In the genomic region with DNA sequence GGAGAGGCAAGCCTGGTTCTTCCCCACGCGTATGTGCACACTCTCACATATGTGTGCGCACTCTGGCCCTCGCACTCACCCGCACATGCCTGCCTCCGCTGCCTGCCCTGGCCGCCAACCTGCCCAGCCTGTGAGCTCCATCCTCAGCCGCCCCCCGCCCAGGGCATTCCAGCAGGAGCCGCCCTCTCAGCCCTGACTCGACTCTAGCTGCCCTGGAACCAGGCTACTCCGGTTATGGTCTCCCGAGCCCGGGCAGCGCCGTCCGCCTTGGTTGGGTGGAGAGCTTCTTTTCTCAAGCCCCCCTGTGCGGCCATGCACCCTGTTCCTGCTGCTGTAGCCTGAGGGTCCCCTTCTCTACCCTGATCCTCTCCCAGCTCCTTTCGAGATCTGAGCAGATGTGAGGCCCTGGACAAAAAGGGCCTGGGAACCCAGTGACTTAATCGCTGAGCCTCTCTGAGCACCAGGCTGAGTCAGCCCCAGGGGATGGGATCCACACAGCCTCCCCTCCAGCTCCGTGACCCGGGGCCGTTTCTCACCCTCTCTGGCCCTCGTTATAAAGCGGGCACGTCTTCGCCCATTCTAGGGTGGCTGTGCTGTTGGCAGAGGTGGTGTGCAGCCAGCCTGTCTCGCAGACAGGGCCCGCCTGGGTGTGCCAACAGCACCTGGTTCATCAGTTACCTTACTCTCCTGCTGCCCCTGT, we compare ENCODE assay signal across 21 cellular contexts.
"Had no signal": no experiment of that assay in that cellular context is flagged by ENCODE, and none has a peak within 500 bp of the region (broad histone marks: within the 10 kb centered on the region; RNA-seq: fewer than 3 reads in every experiment).

No MANE protein-coding gene starts in this region.

- H3K27ac Mint-ChIP-seq: activated CD4-positive, alpha-beta memory T cell treated with anti-CD3 and anti-CD28 coated beads for 36 hours; activated CD4-positive, alpha-beta T cell treated with anti-CD3 and anti-CD28 coated beads for 36 hours; activated naive CD4-positive, alpha-beta T cell treated with anti-CD3 and anti-CD28 coated beads for 36 hours; activated naive CD8-positive, alpha-beta T cell treated with anti-CD3 and anti-CD28 coated beads, Interleukin-2, amount 10 ng/mL, durations not matched to agents 7 days and 5 days; activated T-cell treated with anti-CD3 and anti-CD28 coated beads, Interleukin-2, amount 50 U/mL, for 72 hours; dendritic cell treated with granulocyte-macrophage colony-stimulating factor and Interleukin-4, amounts not matched to agents 40 ng/mL and 50 ng/mL, for 4 days; memory B cell; nephron progenitor cell; stimulated activated effector memory CD8-positive, alpha-beta T cell treated with anti-CD3 and anti-CD28 coated beads, Interleukin-12 subunit alpha, Interleukin-12 subunit beta, amount 100 ng/mL, for 72 hours; T-helper 1 cell treated with Interleukin-12 subunit alpha and Interleukin-12 subunit beta and Interleukin-4 antibody, amounts not matched to agents 30 μg/mL and 1 μg/mL, for 36 hours; WTC11 had no signal

- H3K4me3 ChIP-seq: cardiac muscle cell, left lung, prostate gland, upper lobe of left lung had no signal

- H3K36me3 Mint-ChIP-seq: activated CD4-positive, alpha-beta memory T cell treated with anti-CD3 and anti-CD28 coated beads for 36 hours; activated naive CD8-positive, alpha-beta T cell treated with anti-CD3 and anti-CD28 coated beads, Interleukin-2, amount 10 ng/mL, durations not matched to agents 7 days and 5 days; memory B cell; stimulated activated effector memory CD8-positive, alpha-beta T cell treated with anti-CD3 and anti-CD28 coated beads, Interleukin-12 subunit alpha, Interleukin-12 subunit beta, amount 100 ng/mL, for 72 hours; WTC11 had no signal

- H3K27ac ChIP-seq: cardiac muscle cell, left lung, prostate gland, upper lobe of left lung had no signal

- H3K27me3 ChIP-seq: upper lobe of left lung had no signal

- H3K36me3 ChIP-seq: cardiac muscle cell, left lung, prostate gland, upper lobe of left lung had no signal

- H3K9me3 Mint-ChIP-seq: activated CD4-positive, alpha-beta memory T cell treated with anti-CD3 and anti-CD28 coated beads for 36 hours; activated naive CD4-positive, alpha-beta T cell treated with anti-CD3 and anti-CD28 coated beads for 36 hours; activated naive CD8-positive, alpha-beta T cell treated with anti-CD3 and anti-CD28 coated beads, Interleukin-2, amount 10 ng/mL, durations not matched to agents 7 days and 5 days; activated T-cell treated with anti-CD3 and anti-CD28 coated beads, Interleukin-2, amount 50 U/mL, for 72 hours; dendritic cell treated with granulocyte-macrophage colony-stimulating factor and Interleukin-4, amounts not matched to agents 40 ng/mL and 50 ng/mL, for 4 days; nephron progenitor cell; stimulated activated effector memory CD8-positive, alpha-beta T cell treated with anti-CD3 and anti-CD28 coated beads, Interleukin-12 subunit alpha, Interleukin-12 subunit beta, amount 100 ng/mL, for 72 hours; T-helper 1 cell treated with Interleukin-12 subunit alpha and Interleukin-12 subunit beta and Interleukin-4 antibody, amounts not matched to agents 30 μg/mL and 1 μg/mL, for 36 hours; WTC11 had no signal

- DNase-seq: activated CD4-positive, alpha-beta memory T cell treated with anti-CD3 and anti-CD28 coated beads for 36 hours; activated CD4-positive, alpha-beta T cell treated with anti-CD3 and anti-CD28 coated beads for 36 hours; activated effector memory CD4-positive, alpha-beta T cell treated with Interleukin-2 at 50 U/mL for 16 hours; activated naive CD4-positive, alpha-beta T cell treated with anti-CD3 and anti-CD28 coated beads for 36 hours; activated naive CD8-positive, alpha-beta T cell treated with anti-CD3 and anti-CD28 coated beads, Interleukin-2, amount 10 ng/mL, durations not matched to agents 7 days and 5 days; activated T-cell treated with anti-CD3 and anti-CD28 coated beads, Interleukin-2, amount 50 U/mL, for 72 hours; amniotic stem cell; effector CD4-positive, alpha-beta T cell; left lung; nephron progenitor cell; occipital lobe; stimulated activated CD4-positive, alpha-beta T cell treated with anti-CD3 and anti-CD28 coated beads, Interleukin-1b, Interleukin-23, amount 100 ng/mL, for 48 hours; T1000 had no signal

- H3K4me3 Mint-ChIP-seq: activated CD4-positive, alpha-beta memory T cell treated with anti-CD3 and anti-CD28 coated beads for 36 hours; activated CD4-positive, alpha-beta T cell treated with anti-CD3 and anti-CD28 coated beads for 36 hours; activated naive CD4-positive, alpha-beta T cell treated with anti-CD3 and anti-CD28 coated beads for 36 hours; activated naive CD8-positive, alpha-beta T cell treated with anti-CD3 and anti-CD28 coated beads, Interleukin-2, amount 10 ng/mL, durations not matched to agents 7 days and 5 days; activated T-cell treated with anti-CD3 and anti-CD28 coated beads, Interleukin-2, amount 50 U/mL, for 72 hours; dendritic cell treated with granulocyte-macrophage colony-stimulating factor and Interleukin-4, amounts not matched to agents 40 ng/mL and 50 ng/mL, for 4 days; memory B cell; nephron progenitor cell; stimulated activated effector memory CD8-positive, alpha-beta T cell treated with anti-CD3 and anti-CD28 coated beads, Interleukin-12 subunit alpha, Interleukin-12 subunit beta, amount 100 ng/mL, for 72 hours; T-helper 1 cell treated with Interleukin-12 subunit alpha and Interleukin-12 subunit beta and Interleukin-4 antibody, amounts not matched to agents 30 μg/mL and 1 μg/mL, for 36 hours; WTC11 had no signal

- H3K4me1 Mint-ChIP-seq: activated CD4-positive, alpha-beta T cell treated with anti-CD3 and anti-CD28 coated beads for 36 hours; activated naive CD8-positive, alpha-beta T cell treated with anti-CD3 and anti-CD28 coated beads, Interleukin-2, amount 10 ng/mL, durations not matched to agents 7 days and 5 days; memory B cell; stimulated activated effector memory CD8-positive, alpha-beta T cell treated with anti-CD3 and anti-CD28 coated beads, Interleukin-12 subunit alpha, Interleukin-12 subunit beta, amount 100 ng/mL, for 72 hours had no signal

- H3K4me1 ChIP-seq: left lung, prostate gland, upper lobe of left lung had no signal

- H3K27me3 Mint-ChIP-seq: activated naive CD8-positive, alpha-beta T cell treated with anti-CD3 and anti-CD28 coated beads, Interleukin-2, amount 10 ng/mL, durations not matched to agents 7 days and 5 days; dendritic cell treated with granulocyte-macrophage colony-stimulating factor and Interleukin-4, amounts not matched to agents 40 ng/mL and 50 ng/mL, for 4 days had no signal

- ATAC-seq: activated CD4-positive, alpha-beta T cell treated with anti-CD3 and anti-CD28 coated beads for 36 hours; activated T-cell treated with anti-CD3 and anti-CD28 coated beads, Interleukin-2, amount 50 U/mL, for 72 hours; left lung; stimulated activated effector memory CD8-positive, alpha-beta T cell treated with anti-CD3 and anti-CD28 coated beads, Interleukin-12 subunit alpha, Interleukin-12 subunit beta, amount 100 ng/mL, for 72 hours; WTC11 had no signal

- H3K9me3 ChIP-seq: left lung, prostate gland, upper lobe of left lung had no signal
